Comparison of ENCODE assay signal across 15 cellular contexts in genomic region chr20:45827030-45827652, GRCh38. TPM values are rescaled to one million over a fixed set of nuclear protein-coding genes. Genes with fewer than 3 reads are reported as not detected.
DNase-seq lines count a peak whose midpoint lies in the region; ATAC-seq and TF ChIP-seq lines count a peak whose summit lies in the region.
"Had no signal": no experiment of that assay in that cellular context is flagged by ENCODE, and none has a peak within 500 bp of the region (broad histone marks: within the 10 kb centered on the region; RNA-seq: fewer than 3 reads in every experiment).

Gene TNNC2 (minus strand): TSS chr20:45827312. CDS start chr20:45827248, 64 bp downstream.

- in situ Hi-C loops in GM23248 (cut with MboI): loop anchor here (10.0 kb wide), 1 partner anchor 128 kb away; no protein-coding TSS in a partner anchor

- no peaks in the 10 kb centered on the region for H3K27me3 ChIP-seq in GM23248 (replicated peaks; ENCODE audit: insufficient read depth)
- peaks cover 4% of the 10 kb centered on the region for H3K27me3 ChIP-seq in adipocyte (replicated peaks; ENCODE audit: control insufficient read depth, insufficient read depth, low read length)
- H3K27me3 ChIP-seq in left lung: peaks cover 16 to 27% of the 10 kb centered on the region in 2 donors
- no peaks in the 10 kb centered on the region for H3K27me3 ChIP-seq in skeletal muscle satellite cell (ENCODE audit: control insufficient read depth, insufficient read depth, low read length)

- peak within 1 kb of the TSS; percentile 16 for H3K9ac ChIP-seq in GM23248
- peak within 1 kb of the TSS; percentile 71 for H3K9ac ChIP-seq in adipocyte (ENCODE audit: low read length)
- H3K9ac ChIP-seq in skeletal muscle satellite cell (ENCODE audit: low read depth, low read length): peak within 1 kb of the TSS; percentile 46

- DNase-seq in GM23248: no peak
- DNase-seq in adipocyte (ENCODE audit: low read depth): no peak
- DNase-seq in left lung: no peak
- no peak for DNase-seq in anterior cingulate cortex (lab: John Stamatoyannopoulos, UW)
- DNase-seq in middle frontal gyrus (ENCODE audit: extremely low spot score, low spot score): no peak
- DNase-seq in T-helper 2 cell: no peak
- DNase-seq: activated CD4-positive, alpha-beta T cell treated with anti-CD3 and anti-CD28 coated beads, Interleukin-2, amount 10 ng/mL, durations not matched to agents 24 days and 14 days; activated T-cell treated with anti-CD3 and anti-CD28 coated beads, Interleukin-2, amount 50 U/mL, for 1 hour; dermis blood vessel endothelial cell; MV-4-11; NCI-H2081; posterior cingulate gyrus; T-helper 9 cell had no signal

- H3K9me3 ChIP-seq in GM23248 (ENCODE audit: low read depth): no peaks in the 10 kb centered on the region
- no peaks in the 10 kb centered on the region for H3K9me3 ChIP-seq in adipocyte (ENCODE audit: control insufficient read depth, low read length)
- H3K9me3 ChIP-seq in left lung: no peaks in the 10 kb centered on the region
- H3K9me3 ChIP-seq in skeletal muscle satellite cell (replicated peaks; ENCODE audit: low read length): no peaks in the 10 kb centered on the region

- WGBS in GM23248 (ENCODE audit: low coverage in 1 of 2, low lambda C conversion rate in 2 of 2, missing lambda C conversion rate in 2 of 2), 2 experiments: 88 to 90% methylated on average over 8 of the region's 8 CpGs

- peaks cover 9% of the 10 kb centered on the region; the same call in 1 of the 2 replicates for H3F3A ChIP-seq in GM23248 (ENCODE audit: insufficient read depth)

- H3K79me2 ChIP-seq in GM23248 (ENCODE audit: insufficient read depth): no peaks in the 10 kb centered on the region

- no peaks in the 10 kb centered on the region for H4K20me1 ChIP-seq in GM23248 (ENCODE audit: insufficient read depth)

- no peak for TF ChIP-seq CTCF in left lung (IDR thresholded peaks at IDR 0.05)

- H2AFZ ChIP-seq in GM23248: peak within 1 kb of the TSS; percentile 72

- intact Hi-C loops in left lung (cut with DNase I): no loop called here

- H3K27ac ChIP-seq in GM23248 (peak within 1 kb of the TSS; percentile 33; the same call in 1 of the 2 replicates), left lung (peak within 1 kb of the TSS; percentile 41 to 67)

- H3K4me1 ChIP-seq in GM23248 (ENCODE audit: insufficient read depth): peaks cover 11% of the 10 kb centered on the region
- H3K4me1 ChIP-seq in adipocyte (ENCODE audit: control insufficient read depth, insufficient read depth, low read length): peaks cover 43% of the 10 kb centered on the region
- peaks cover 3 to 30% of the 10 kb centered on the region in 2 donors for H3K4me1 ChIP-seq in left lung
- H3K4me1 ChIP-seq in skeletal muscle satellite cell (ENCODE audit: control insufficient read depth, insufficient read depth, low read length): peaks cover 43% of the 10 kb centered on the region

- ATAC-seq in left lung (no peak), GM18873 (IDR thresholded peaks at IDR 0.05; ENCODE audit: low FRiP score, unreplicated experiment) (no peak)

- H3K4me3 ChIP-seq in GM23248 (no peak within 1 kb of the TSS), adipocyte (ENCODE audit: low read length) (peak within 1 kb of the TSS; percentile 1), left lung (no peak within 1 kb of the TSS), skeletal muscle satellite cell (ENCODE audit: low read length) (no peak within 1 kb of the TSS)

- H3K36me3 ChIP-seq in GM23248 (ENCODE audit: low read depth): no peaks in the 10 kb centered on the region
- H3K36me3 ChIP-seq in adipocyte (ENCODE audit: control insufficient read depth, insufficient read depth, low read length, severe bottlenecking): no peaks in the 10 kb centered on the region
- H3K36me3 ChIP-seq in left lung: no peaks in the 10 kb centered on the region
- no peaks in the 10 kb centered on the region for H3K36me3 ChIP-seq in skeletal muscle satellite cell (ENCODE audit: insufficient read depth, low read length)

- H3K4me2 ChIP-seq in GM23248 (ENCODE audit: unreplicated experiment): no peak within 1 kb of the TSS
- peak within 1 kb of the TSS; percentile 24 for H3K4me2 ChIP-seq in skeletal muscle satellite cell (ENCODE audit: low read length)

- no peaks in the 10 kb centered on the region for H3K9me2 ChIP-seq in GM23248 (ENCODE audit: insufficient read depth)

RNA-seq across cellular contexts. Expression of gene TNNC2, which starts in this region (rescaled TPM):
- not detected in 2 replicates for total RNA-seq in GM23248 (2014; rRNA removed; shearing (Covaris generic))
- polyA plus RNA-seq in GM23248 (2016; fragmentation: Nextera tagmentation; extraction: Ambion mirVana): 0.83 and 1.1 TPM in 2 replicates
- under 1 TPM; 0.42 to 0.61 TPM for total RNA-seq in left lung
- 6.8 TPM in 1 of 2 replicates, not detected in the other for total RNA-seq in skeletal muscle satellite cell (2012; rRNA removed)
- total RNA-seq: activated CD4-positive, alpha-beta T cell treated with anti-CD3 and anti-CD28 coated beads, Interleukin-2, amount 10 ng/mL, durations not matched to agents 24 days and 14 days; dermis blood vessel endothelial cell had no signal

Comparison
In these comparisons a context has a peak if more than half of its experiments do, and no peak if none do; other contexts are left out.
1. H3K9ac ChIP-seq: peak in every context shown above with its lines; median percentile 71 in adipocyte; 46 in skeletal muscle satellite cell; 16 in GM23248.